Comparison of ENCODE assay signal across 20 cellular contexts in genomic region chr11:125587480-125587879, GRCh38. TPM values are rescaled to one million over a fixed set of nuclear protein-coding genes. Genes with fewer than 3 reads are reported as not detected.
DNase-seq lines count a peak whose midpoint lies in the region; ATAC-seq, FAIRE-seq and TF ChIP-seq lines count a peak whose summit lies in the region.
"Had no signal": no experiment of that assay in that cellular context is flagged by ENCODE, and none has a peak within 500 bp of the region (broad histone marks: within the 10 kb centered on the region; RNA-seq: fewer than 3 reads in every experiment).

No MANE protein-coding gene starts in this region.

- H3K9ac ChIP-seq in HepG2 (ENCODE audit: insufficient read depth, low read depth, low read length) (no peak overlapping the region), iPS-20b (ENCODE audit: low read depth, low read length) (0 out of 2 replicates have a peak overlapping the region, but pooled peaks have one; percentile 7)
- H3K9ac ChIP-seq: BLaER1 had no signal

- H3K4me3 Mint-ChIP-seq in WTC11 = no peak overlapping the region
- H3K4me3 Mint-ChIP-seq: B cell; CD4-positive, CD25-positive, alpha-beta regulatory T cell; CD8-positive, alpha-beta T cell; GM23338; H9 had no signal

- H3K36me3 Mint-ChIP-seq in WTC11 = peaks cover 20% of the 10 kb centered on the region

- no peaks in the 10 kb centered on the region for H3K27me3 Mint-ChIP-seq in WTC11 (ENCODE audit: low read depth)
- H3K27me3 Mint-ChIP-seq: B cell; CD4-positive, CD25-positive, alpha-beta regulatory T cell had no signal

- H3K36me3 ChIP-seq in HepG2 (replicated peaks in 1 of 2; ENCODE audit: control insufficient read depth in 1 of 2, insufficient read depth in 2 of 2, low read length in 2 of 2) (peaks cover 0 to 14% of the 10 kb centered on the region in 2 experiments; a peak in 4 of 5 replicates), right lobe of liver (peaks cover 0 to 25% (median 12%) of the 10 kb centered on the region in 4 donors), iPS-20b (ENCODE audit: insufficient read depth, low read depth, low read length) (peaks cover 25% of the 10 kb centered on the region)

- no peak overlapping the region for H2AFZ ChIP-seq in HepG2 (ENCODE audit: low read length)
- H2AFZ ChIP-seq: GM23338 had no signal

- ATAC-seq in HepG2 (no peak), right lobe of liver (no peak), WTC11 (no peak)
- ATAC-seq: CD8-positive, alpha-beta T cell; GM12878; GM23338; HCT116 had no signal

- TF ChIP-seq EP300 in HepG2 (IDR thresholded peaks at IDR 0.05; ENCODE audit: low read depth in 2 of 2, low read length in 2 of 2) = no peak
- no peak for TF ChIP-seq EP300 in HepG2 (CRISPR knock-in tag; IDR thresholded peaks at IDR 0.05; ENCODE audit: borderline replicate concordance)

- H4K20me1 ChIP-seq in HepG2 (ENCODE audit: insufficient read depth, low read length) = no peaks in the 10 kb centered on the region

- in situ Hi-C loops in HepG2 (cut with HindIII; ENCODE audit: extremely low pct_ligation_motif_present, low pct_unique_long_range_greater_than_20kb) = no loop called here

- peaks cover 10% of the 10 kb centered on the region; the same call in 1 of the 2 replicates for H3K4me1 ChIP-seq in HepG2 (ENCODE audit: insufficient read depth, low read length)
- no peaks in the 10 kb centered on the region for H3K4me1 ChIP-seq in right lobe of liver
- no peaks in the 10 kb centered on the region for H3K4me1 ChIP-seq in iPS-20b (ENCODE audit: insufficient read depth, low read length)
- H3K4me1 ChIP-seq: Caco-2 had no signal

- BruUV-seq in HepG2 (replicated peaks; lab: Mats Ljungman, UMichigan) = no TSS peak

- no peak for TF ChIP-seq RAD21 in HepG2 (CRISPR knock-in tag; IDR thresholded peaks at IDR 0.05)

- H3K4me3 ChIP-seq in HepG2 (replicated peaks in 1 of 3; ENCODE audit: insufficient read depth in 1 of 3, low read depth in 2 of 3, low read length in 3 of 3) (no peak overlapping the region), right lobe of liver (no peak overlapping the region), iPS-20b (ENCODE audit: low read length) (no peak overlapping the region)
- H3K4me3 ChIP-seq: BLaER1, GM12878, GM23338 had no signal

- H3K27me3 ChIP-seq in HepG2 (ENCODE audit: control insufficient read depth in 1 of 2, insufficient read depth in 2 of 2, low read length in 2 of 2) = no peaks in the 10 kb centered on the region; a peak in 1 of 5 replicates
- H3K27me3 ChIP-seq in right lobe of liver = no peaks in the 10 kb centered on the region
- no peaks in the 10 kb centered on the region for H3K27me3 ChIP-seq in iPS-20b (ENCODE audit: insufficient read depth, low read length)
- H3K27me3 ChIP-seq: BLaER1 had no signal

- FAIRE-seq in HepG2 (lab: Jason Lieb, UNC) (no peak), D721Med (lab: Jason Lieb, UNC) (no peak)
- FAIRE-seq: GM12878, GM19239 had no signal

- no peak overlapping the region for H3K4me2 ChIP-seq in HepG2 (ENCODE audit: low read depth, low read length)
- H3K4me2 ChIP-seq: BLaER1, GM23338 had no signal

- WGBS in HepG2 (ENCODE audit: low lambda C conversion rate) = 94% methylated on average over 1 of the region's 1 CpG
- WGBS in right lobe of liver (ENCODE audit: insufficient coverage, low coverage, low lambda C conversion rate, missing lambda C conversion rate) = 92% methylated on average over 1 of the region's 1 CpG

- DNase-seq in HepG2 (ENCODE audit: low spot score) = no peak
- no peak for DNase-seq in right lobe of liver
- DNase-seq in WTC11 (ENCODE audit: low spot score) = no peak
- no peak for DNase-seq in GM20000 (ENCODE audit: low spot score)
- DNase-seq in D721Med (ENCODE audit: insufficient read length, low spot score) = no peak
- DNase-seq: Caco-2; CD4-positive, CD25-positive, alpha-beta regulatory T cell; CD8-positive, alpha-beta T cell; DMS 273 treated with DMSO at 0.1 percent for 48 hours; DMS79; EL; GDM1; H9 had no signal

- POLR2A ChIA-PET in HepG2 (lab: Yijun Ruan, JAX) (interaction anchor here (1.2 kb wide), 1 partner anchor 12 kb away, joined by 4 read pairs; no protein-coding TSS in a partner anchor), WTC11 (lab: Charles Lee) (no interaction called here)

- intact Hi-C loops in HepG2 (cut with micrococcal nuclease; ENCODE audit: unreplicated experiment) = no loop called here
- intact Hi-C loops in right lobe of liver (cut with DNase I) = no loop called here

- H3K79me2 ChIP-seq in HepG2 (ENCODE audit: insufficient read depth, low read length) = peaks cover 8% of the 10 kb centered on the region

- H3K9me3 ChIP-seq in HepG2 (ENCODE audit: low read length) (no peaks in the 10 kb centered on the region), right lobe of liver (no peaks in the 10 kb centered on the region), iPS-20b (ENCODE audit: insufficient read depth, low read depth, low read length) (no peaks in the 10 kb centered on the region)
- H3K9me3 ChIP-seq: BLaER1, Caco-2 had no signal

- no peak for TF ChIP-seq CTCF in HepG2 (CRISPR knock-in tag; IDR thresholded peaks at IDR 0.05)
- no peak for TF ChIP-seq CTCF in right lobe of liver (IDR thresholded peaks at IDR 0.05)
- TF ChIP-seq CTCF in WTC11 (IDR thresholded peaks at IDR 0.05) = no peak
- TF ChIP-seq CTCF in GM20000 (IDR thresholded peaks at IDR 0.05; ENCODE audit: extremely low read depth, missing control alignments) = no peak
- no peak for TF ChIP-seq CTCF in D721Med (IDR thresholded peaks at IDR 0.05; ENCODE audit: insufficient read depth, missing control alignments)

- H3K9me3 Mint-ChIP-seq in WTC11 = no peaks in the 10 kb centered on the region
- H3K9me3 Mint-ChIP-seq: CD4-positive, CD25-positive, alpha-beta regulatory T cell; CD8-positive, alpha-beta T cell; GM23338; H9 had no signal

- H3K27ac ChIP-seq in HepG2 (ENCODE audit: extremely low read length, insufficient read depth, low read length) (no peak overlapping the region), right lobe of liver (no peak overlapping the region), iPS-20b (ENCODE audit: low read length) (no peak overlapping the region)
- H3K27ac ChIP-seq: BLaER1 had no signal

- CTCF ChIA-PET in HepG2 (lab: Yijun Ruan, JAX; ENCODE audit: low intra/inter-chr PET ratio, low total read pairs) = no interaction called here
- CTCF ChIA-PET in WTC11 (lab: Charles Lee) = no interaction called here

- H3K27ac Mint-ChIP-seq in WTC11 = peak overlapping the region; percentile 74; the same call in 1 of the 2 replicates
- H3K27ac Mint-ChIP-seq: B cell; CD8-positive, alpha-beta T cell; GM23338; H9 had no signal

- peaks cover 8% of the 10 kb centered on the region for H3K4me1 Mint-ChIP-seq in WTC11

- no peak for TF ChIP-seq POLR2A in HepG2 (IDR thresholded peaks at IDR 0.05; ENCODE audit: insufficient read depth in 1 of 2, low read depth in 2 of 2, low read length in 2 of 2)
- no peak for TF ChIP-seq POLR2A in right lobe of liver (IDR thresholded peaks at IDR 0.05)

RNA-seq across cellular contexts. Expression of gene STT3A, which starts 5.2 kb away (rescaled TPM):
- total RNA-seq in HepG2 (2016; rRNA removed; fragmentation: Illumina TruSeq; extraction: Trizol) (141 and 229 TPM in 2 replicates), right lobe of liver (100 to 1,000 TPM in 1 of 6 experiments, 10 to 100 TPM in 5; 73.3 to 108 (median 86.8) TPM), WTC11 (2021) (139 to 146 TPM (median 144 TPM) in 3 replicates)
- 15.9 and 18.0 TPM in 2 replicates for total RNA-seq in HepG2 (2016; cell fraction: cytosol; rRNA removed; fragmentation: Illumina TruSeq; extraction: Trizol; ENCODE audit: low read depth)
- 132 and 230 TPM in 2 replicates for total RNA-seq in HepG2 (2016; cell fraction: insoluble cytoplasmic fraction; rRNA removed; fragmentation: Illumina TruSeq; extraction: Trizol)
- 41.6 and 47.1 TPM in 2 replicates for total RNA-seq in HepG2 (2016; cell fraction: membrane; rRNA removed; fragmentation: Illumina TruSeq; extraction: Trizol)
- total RNA-seq in HepG2 (2016; cell fraction: nucleus; rRNA removed; fragmentation: Illumina TruSeq; extraction: Trizol) = 206 and 227 TPM in 2 replicates
- 314 and 319 TPM in 2 replicates for polyA plus RNA-seq in HepG2 (2011; rRNA removed)
- 246 and 346 TPM in 2 replicates for polyA plus RNA-seq in HepG2 (2011; cell fraction: cytosol; rRNA removed)
- 97.8 and 129 TPM in 2 replicates for polyA plus RNA-seq in HepG2 (2011; cell fraction: nucleus; rRNA removed)
- 235 and 247 TPM in 2 replicates for polyA plus RNA-seq in HepG2 (2012)
- polyA plus RNA-seq in HepG2 (2016; cell fraction: cytosol; fragmentation: Illumina TruSeq; extraction: Trizol; ENCODE audit: low read depth) = 17.5 and 22.3 TPM in 2 replicates
- polyA plus RNA-seq in HepG2 (2016; cell fraction: insoluble cytoplasmic fraction; fragmentation: Illumina TruSeq; extraction: Trizol; ENCODE audit: low read depth) = 131 and 134 TPM in 2 replicates
- polyA plus RNA-seq in HepG2 (2016; cell fraction: membrane; fragmentation: Illumina TruSeq; extraction: Trizol; ENCODE audit: low read depth) = 31.9 and 40.3 TPM in 2 replicates
- polyA plus RNA-seq in HepG2 (2016; cell fraction: nucleus; fragmentation: Illumina TruSeq; extraction: Trizol; ENCODE audit: insufficient read depth, low read depth) = 266 and 272 TPM in 2 replicates
- polyA minus RNA-seq in HepG2 (2011; rRNA and poly(A)+ RNA removed; ENCODE audit: low replicate concordance) = 944 and 2,048 TPM in 2 replicates
- 324 and 343 TPM in 2 replicates for polyA minus RNA-seq in HepG2 (2011; cell fraction: cytosol; rRNA and poly(A)+ RNA removed)
- polyA minus RNA-seq in HepG2 (2011; cell fraction: nucleus; rRNA and poly(A)+ RNA removed) = 233 and 287 TPM in 2 replicates

RNA-seq across cellular contexts. Expression of gene EI24, which starts 18.2 kb away (rescaled TPM):
- 126 and 138 TPM in 2 replicates for total RNA-seq in HepG2 (2016; rRNA removed; fragmentation: Illumina TruSeq; extraction: Trizol)
- total RNA-seq in HepG2 (2016; cell fraction: cytosol; rRNA removed; fragmentation: Illumina TruSeq; extraction: Trizol; ENCODE audit: low read depth) = 208 and 212 TPM in 2 replicates
- total RNA-seq in HepG2 (2016; cell fraction: insoluble cytoplasmic fraction; rRNA removed; fragmentation: Illumina TruSeq; extraction: Trizol) = 124 and 136 TPM in 2 replicates
- total RNA-seq in HepG2 (2016; cell fraction: membrane; rRNA removed; fragmentation: Illumina TruSeq; extraction: Trizol) = 398 and 405 TPM in 2 replicates
- 62.3 and 65.1 TPM in 2 replicates for total RNA-seq in HepG2 (2016; cell fraction: nucleus; rRNA removed; fragmentation: Illumina TruSeq; extraction: Trizol)
- polyA plus RNA-seq in HepG2 (2011; rRNA removed) = 70.0 and 84.7 TPM in 2 replicates
- 74.3 and 105 TPM in 2 replicates for polyA plus RNA-seq in HepG2 (2011; cell fraction: cytosol; rRNA removed)
- polyA plus RNA-seq in HepG2 (2011; cell fraction: nucleus; rRNA removed) = 19.8 and 28.7 TPM in 2 replicates
- 55.7 and 63.2 TPM in 2 replicates for polyA plus RNA-seq in HepG2 (2012)
- polyA plus RNA-seq in HepG2 (2016; cell fraction: cytosol; fragmentation: Illumina TruSeq; extraction: Trizol; ENCODE audit: low read depth) = 321 and 335 TPM in 2 replicates
- polyA plus RNA-seq in HepG2 (2016; cell fraction: insoluble cytoplasmic fraction; fragmentation: Illumina TruSeq; extraction: Trizol; ENCODE audit: low read depth) = 170 and 183 TPM in 2 replicates
- 442 and 463 TPM in 2 replicates for polyA plus RNA-seq in HepG2 (2016; cell fraction: membrane; fragmentation: Illumina TruSeq; extraction: Trizol; ENCODE audit: low read depth)
- polyA plus RNA-seq in HepG2 (2016; cell fraction: nucleus; fragmentation: Illumina TruSeq; extraction: Trizol; ENCODE audit: insufficient read depth, low read depth) = 109 and 110 TPM in 2 replicates
- 105 and 116 TPM in 2 replicates for polyA minus RNA-seq in HepG2 (2011; rRNA and poly(A)+ RNA removed; ENCODE audit: low replicate concordance)
- polyA minus RNA-seq in HepG2 (2011; cell fraction: cytosol; rRNA and poly(A)+ RNA removed) = 34.0 and 35.6 TPM in 2 replicates
- polyA minus RNA-seq in HepG2 (2011; cell fraction: nucleus; rRNA and poly(A)+ RNA removed) = 20.9 and 25.4 TPM in 2 replicates
- total RNA-seq in right lobe of liver = 100 to 1,000 TPM in 5 of 6 experiments, 10 to 100 TPM in 1; 74.4 to 232 (median 113) TPM
- 120 to 130 TPM (median 126 TPM) in 3 replicates for total RNA-seq in WTC11 (2021)

RNA-seq across cellular contexts. Expression of gene CHEK1, which starts 37.5 kb away (rescaled TPM):
- total RNA-seq in HepG2 (2016; rRNA removed; fragmentation: Illumina TruSeq; extraction: Trizol) = 83.2 and 152 TPM in 2 replicates
- total RNA-seq in HepG2 (2016; cell fraction: cytosol; rRNA removed; fragmentation: Illumina TruSeq; extraction: Trizol; ENCODE audit: low read depth) = 21.4 and 24.7 TPM in 2 replicates
- total RNA-seq in HepG2 (2016; cell fraction: insoluble cytoplasmic fraction; rRNA removed; fragmentation: Illumina TruSeq; extraction: Trizol) = 81.6 and 154 TPM in 2 replicates
- 46.5 and 56.2 TPM in 2 replicates for total RNA-seq in HepG2 (2016; cell fraction: membrane; rRNA removed; fragmentation: Illumina TruSeq; extraction: Trizol)
- 56.3 and 62.5 TPM in 2 replicates for total RNA-seq in HepG2 (2016; cell fraction: nucleus; rRNA removed; fragmentation: Illumina TruSeq; extraction: Trizol)
- polyA plus RNA-seq in HepG2 (2011; rRNA removed) = 11.0 and 17.8 TPM in 2 replicates
- polyA plus RNA-seq in HepG2 (2011; cell fraction: cytosol; rRNA removed) = 8.6 and 9.4 TPM in 2 replicates
- 8.6 and 9.6 TPM in 2 replicates for polyA plus RNA-seq in HepG2 (2011; cell fraction: nucleus; rRNA removed)
- 10.1 and 24.7 TPM in 2 replicates for polyA plus RNA-seq in HepG2 (2012)
- polyA plus RNA-seq in HepG2 (2016; cell fraction: cytosol; fragmentation: Illumina TruSeq; extraction: Trizol; ENCODE audit: low read depth) = 14.9 and 15.0 TPM in 2 replicates
- polyA plus RNA-seq in HepG2 (2016; cell fraction: insoluble cytoplasmic fraction; fragmentation: Illumina TruSeq; extraction: Trizol; ENCODE audit: low read depth) = 102 and 108 TPM in 2 replicates
- polyA plus RNA-seq in HepG2 (2016; cell fraction: membrane; fragmentation: Illumina TruSeq; extraction: Trizol; ENCODE audit: low read depth) = 30.1 and 31.3 TPM in 2 replicates
- 56.2 and 66.9 TPM in 2 replicates for polyA plus RNA-seq in HepG2 (2016; cell fraction: nucleus; fragmentation: Illumina TruSeq; extraction: Trizol; ENCODE audit: insufficient read depth, low read depth)
- 11.3 and 21.3 TPM in 2 replicates for polyA minus RNA-seq in HepG2 (2011; rRNA and poly(A)+ RNA removed; ENCODE audit: low replicate concordance)
- polyA minus RNA-seq in HepG2 (2011; cell fraction: cytosol; rRNA and poly(A)+ RNA removed) = 12.0 and 13.8 TPM in 2 replicates
- 32.1 and 40.6 TPM in 2 replicates for polyA minus RNA-seq in HepG2 (2011; cell fraction: nucleus; rRNA and poly(A)+ RNA removed)
- total RNA-seq in right lobe of liver = 1 to 10 TPM in 4 of 6 experiments, under 1 TPM in 2; 0.59 to 6.9 (median 1.7) TPM
- 99.9 to 111 TPM (median 101 TPM) in 3 replicates for total RNA-seq in WTC11 (2021)
